24 cellular contexts compared by ENCODE assay signal in genomic region chr15:95278532-95279265, GRCh38.
DNase-seq lines count a peak whose midpoint lies in the region; ATAC-seq, FAIRE-seq and TF ChIP-seq lines count a peak whose summit lies in the region.
"Had no signal": no experiment of that assay in that cellular context is flagged by ENCODE, and none has a peak within 500 bp of the region (broad histone marks: within the 10 kb centered on the region; RNA-seq: fewer than 3 reads in every experiment).

No MANE protein-coding gene starts in this region.

- H3K36me3 Mint-ChIP-seq in HFFc6 (ENCODE audit: low read depth) = no peaks in the 10 kb centered on the region; the same call in 1 of the 2 replicates
- H3K36me3 Mint-ChIP-seq: neural progenitor cell had no signal

- 57 to 62% methylated on average over 6 of the region's 6 CpGs for WGBS in testis, 2 donors
- WGBS in small intestine, 3 donors = 60 to 76% (median 72%) methylated on average over 6 of the region's 6 CpGs

- no peaks in the 10 kb centered on the region for H3K9me3 Mint-ChIP-seq in HFFc6
- H3K9me3 Mint-ChIP-seq: activated naive CD4-positive, alpha-beta T cell treated with anti-CD3 and anti-CD28 coated beads for 36 hours; neural progenitor cell had no signal

- H3K4me1 ChIP-seq in testis (peaks cover 16% of the 10 kb centered on the region), small intestine (ENCODE audit: control insufficient read depth in 2 of 2, insufficient read depth in 1 of 2, low read depth in 1 of 2, low read length in 1 of 2) (no peaks in the 10 kb centered on the region), Peyer's patch (no peaks in the 10 kb centered on the region)
- H3K4me1 ChIP-seq: left lung had no signal

- peak overlapping the region; percentile 64 for H3K4me3 Mint-ChIP-seq in HFFc6
- H3K4me3 Mint-ChIP-seq: activated CD4-positive, alpha-beta T cell treated with anti-CD3 and anti-CD28 coated beads, Interleukin-2, amount 10 ng/mL, durations not matched to agents 24 days and 14 days; activated naive CD4-positive, alpha-beta T cell treated with anti-CD3 and anti-CD28 coated beads for 36 hours; neural progenitor cell had no signal

- TF ChIP-seq POLR2A in testis (IDR thresholded peaks at IDR 0.05) (no peak), Peyer's patch (IDR thresholded peaks at IDR 0.05) (no peak)

- H3K4me1 Mint-ChIP-seq in HFFc6 (ENCODE audit: low read depth) = peaks cover 73% of the 10 kb centered on the region

- no peak for FAIRE-seq in small intestine (lab: Jason Lieb, UNC)

- TF ChIP-seq CTCF in HFFc6 (IDR thresholded peaks at IDR 0.05) (no peak), coronary artery (IDR thresholded peaks at IDR 0.05) (no peak), testis (IDR thresholded peaks at IDR 0.05) (no peak), Peyer's patch (IDR thresholded peaks at IDR 0.05) (no peak)

- intact Hi-C loops in left ventricle myocardium superior (cut with micrococcal nuclease) = no loop called here
- intact Hi-C loops in testis (cut with DNase I; ENCODE audit: low total_unique reads) = loop anchor here (10.0 kb wide), 1 partner anchor 46 kb away; no protein-coding TSS in a partner anchor

- H3K9me3 ChIP-seq in testis (no peaks in the 10 kb centered on the region), small intestine (ENCODE audit: control insufficient read depth, low read depth) (no peaks in the 10 kb centered on the region), Peyer's patch (no peaks in the 10 kb centered on the region)
- H3K9me3 ChIP-seq: left lung, SK-N-SH had no signal

- H3K4me3 ChIP-seq in coronary artery (no peak overlapping the region), testis (no peak overlapping the region), small intestine (ENCODE audit: low read depth in 1 of 2, low read length in 2 of 2) (no peak overlapping the region), Peyer's patch (no peak overlapping the region)
- H3K4me3 ChIP-seq: left lung, neural progenitor cell had no signal

- H3K27me3 ChIP-seq in testis (no peaks in the 10 kb centered on the region), small intestine (ENCODE audit: control insufficient read depth in 2 of 2, insufficient read depth in 2 of 2, low read length in 2 of 2) (no peaks in the 10 kb centered on the region), Peyer's patch (no peaks in the 10 kb centered on the region)
- H3K27me3 ChIP-seq: left lung, neural progenitor cell had no signal

- H3K36me3 ChIP-seq in testis (ENCODE audit: low read depth, missing control alignments) (no peaks in the 10 kb centered on the region), small intestine (ENCODE audit: control insufficient read depth in 2 of 2, insufficient read depth in 2 of 2, low read length in 2 of 2) (no peaks in the 10 kb centered on the region), Peyer's patch (no peaks in the 10 kb centered on the region)
- H3K36me3 ChIP-seq: left lung, neural progenitor cell, WERI-Rb-1 had no signal

- H3K27ac ChIP-seq in coronary artery (peak overlapping the region; percentile 82 to 83), testis (peak overlapping the region; percentile 16 to 53), small intestine (ENCODE audit: low read depth in 1 of 2, low read length in 1 of 2) (no peak overlapping the region), Peyer's patch (peak overlapping the region in 2 of 4 donors; percentile 71 to 74)
- H3K27ac ChIP-seq: KMS-11, neural progenitor cell, WERI-Rb-1 had no signal

- DNase-seq in HFFc6 (no peak), coronary artery (ENCODE audit: low spot score) (no peak), left ventricle myocardium superior (no peak), testis (no peak), small intestine (no peak), Peyer's patch (no peak), DMS79 (lab: John Stamatoyannopoulos, UW) (no peak)
- DNase-seq: ACHN; activated CD4-positive, alpha-beta T cell treated with anti-CD3 and anti-CD28 coated beads, Interleukin-2, amount 10 ng/mL, durations not matched to agents 24 days and 14 days; activated naive CD4-positive, alpha-beta T cell treated with anti-CD3 and anti-CD28 coated beads for 36 hours; amygdala; COR-L47; DMS79 treated with DMSO at 0.1 percent for 48 hours; left lung; NCI-H1417 treated with DMSO at 0.1 percent for 48 hours; NCI-H2171; NCI-H510A treated with DMSO at 0.1 percent for 48 hours; posterior cingulate gyrus; SK-N-SH; T-helper 2 cell; WERI-Rb-1 had no signal

- ATAC-seq in left ventricle myocardium superior (peak; percentile 64), GM19395 (IDR thresholded peaks at IDR 0.05; ENCODE audit: unreplicated experiment) (no peak)
- ATAC-seq: left lung had no signal

- no peaks in the 10 kb centered on the region for H3K27me3 Mint-ChIP-seq in HFFc6 (ENCODE audit: insufficient read depth)

- H3K27ac Mint-ChIP-seq in HFFc6 = peak overlapping the region; percentile 85
- H3K27ac Mint-ChIP-seq: activated CD4-positive, alpha-beta T cell treated with anti-CD3 and anti-CD28 coated beads, Interleukin-2, amount 10 ng/mL, durations not matched to agents 24 days and 14 days; activated naive CD4-positive, alpha-beta T cell treated with anti-CD3 and anti-CD28 coated beads for 36 hours; neural progenitor cell had no signal

Comparison
In these comparisons a context has a peak if more than half of its experiments do, and no peak if none do; other contexts are left out.
1. H3K27ac ChIP-seq: peak in coronary artery (2 of 2) and testis (2 of 2); none in small intestine (0 of 2).